In the genomic region with DNA sequence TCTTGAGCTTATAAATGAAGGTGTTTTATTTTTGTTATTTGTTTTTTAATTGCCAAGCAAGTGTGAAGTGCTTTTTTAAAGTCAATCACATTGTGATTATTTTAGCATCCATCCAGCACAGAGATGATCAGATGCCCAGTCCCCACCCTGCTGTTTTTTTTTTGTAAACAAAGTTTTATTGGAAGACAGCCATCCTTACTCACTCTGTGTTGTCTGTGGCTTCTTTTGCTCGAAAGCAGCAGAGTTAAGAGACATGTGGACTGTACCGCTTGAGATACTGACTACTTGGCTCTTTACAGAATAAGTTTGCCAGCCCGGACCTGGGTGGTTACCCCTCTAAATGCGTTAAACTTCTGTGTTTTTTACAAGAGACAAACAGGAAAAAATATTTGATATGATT, we compare ENCODE assay signal across 19 cellular contexts. TPM values are rescaled to one million over a fixed set of nuclear protein-coding genes. Genes with fewer than 3 reads are reported as not detected.
DNase-seq lines count a peak whose midpoint lies in the region; ATAC-seq lines count a peak whose summit lies in the region.
"Had no signal": no experiment of that assay in that cellular context is flagged by ENCODE, and none has a peak within 500 bp of the region (broad histone marks: within the 10 kb centered on the region; RNA-seq: fewer than 3 reads in every experiment).

No MANE protein-coding gene starts in this region.

- ATAC-seq in left lobe of liver: peak; percentile 47
- no peak for ATAC-seq in GM18498 (IDR thresholded peaks at IDR 0.05; ENCODE audit: unreplicated experiment)
- ATAC-seq: activated CD8-positive, alpha-beta memory T cell treated with anti-CD3 and anti-CD28 coated beads, Interleukin-2, amount 10 ng/mL, durations not matched to agents 7 days and 5 days; heart left ventricle; psoas muscle; stimulated activated effector memory CD8-positive, alpha-beta T cell treated with anti-CD3 and anti-CD28 coated beads, Interleukin-12 subunit alpha, Interleukin-12 subunit beta, amount 100 ng/mL, for 72 hours had no signal

- DNase-seq in AG20443 (ENCODE audit: low spot score) (peak; percentile 60), H4 (ENCODE audit: low spot score) (peak; percentile 33), astrocyte of the hippocampus (ENCODE audit: low read depth, low spot score) (peak; percentile 42), left lobe of liver (ENCODE audit: low spot score) (no peak), CD1c-positive myeloid dendritic cell (ENCODE audit: extremely low spot score) (no peak), cortex of kidney (lab: John Stamatoyannopoulos, UW) (no peak)
- DNase-seq: activated CD8-positive, alpha-beta memory T cell treated with anti-CD3 and anti-CD28 coated beads, Interleukin-2, amount 10 ng/mL, durations not matched to agents 7 days and 5 days; activated gamma-delta T cell; CD4-positive, CD25-positive, alpha-beta regulatory T cell; DMS79 treated with DMSO at 0.1 percent for 48 hours; heart left ventricle; immature natural killer cell; NCI-H1930; NCI-H524 treated with DMSO at 0.1 percent for 48 hours; psoas muscle; stimulated activated CD4-positive, alpha-beta T cell treated with anti-CD3 and anti-CD28 coated beads, Interleukin-12 subunit alpha, Interleukin-12 subunit beta, amount 100 ng/mL, for 4 hours; thyroid gland had no signal

RNA-seq across cellular contexts. Expression of a gene that starts 30.9 kb away (rescaled TPM):
- not detected in 2 replicates for total RNA-seq in H4 (2014; rRNA removed; shearing (Covaris generic))
- 56.0 TPM for total RNA-seq in left lobe of liver
- total RNA-seq: psoas muscle had no signal

Comparison
In these comparisons a context has a peak if more than half of its experiments do, and no peak if none do; other contexts are left out.
1. DNase-seq: peak in AG20443 (single experiment), H4 (single experiment) and astrocyte of the hippocampus (single experiment); none in left lobe of liver (single experiment), CD1c-positive myeloid dendritic cell (single experiment) and cortex of kidney (single experiment).
2. RNA of a gene that starts 30.9 kb away (total RNA-seq): 56.0 TPM in left lobe of liver (single experiment); not detected in H4; every median in the first group is over 10 times any median in the second.